18 cellular contexts compared by ENCODE assay signal in the genomic region with DNA sequence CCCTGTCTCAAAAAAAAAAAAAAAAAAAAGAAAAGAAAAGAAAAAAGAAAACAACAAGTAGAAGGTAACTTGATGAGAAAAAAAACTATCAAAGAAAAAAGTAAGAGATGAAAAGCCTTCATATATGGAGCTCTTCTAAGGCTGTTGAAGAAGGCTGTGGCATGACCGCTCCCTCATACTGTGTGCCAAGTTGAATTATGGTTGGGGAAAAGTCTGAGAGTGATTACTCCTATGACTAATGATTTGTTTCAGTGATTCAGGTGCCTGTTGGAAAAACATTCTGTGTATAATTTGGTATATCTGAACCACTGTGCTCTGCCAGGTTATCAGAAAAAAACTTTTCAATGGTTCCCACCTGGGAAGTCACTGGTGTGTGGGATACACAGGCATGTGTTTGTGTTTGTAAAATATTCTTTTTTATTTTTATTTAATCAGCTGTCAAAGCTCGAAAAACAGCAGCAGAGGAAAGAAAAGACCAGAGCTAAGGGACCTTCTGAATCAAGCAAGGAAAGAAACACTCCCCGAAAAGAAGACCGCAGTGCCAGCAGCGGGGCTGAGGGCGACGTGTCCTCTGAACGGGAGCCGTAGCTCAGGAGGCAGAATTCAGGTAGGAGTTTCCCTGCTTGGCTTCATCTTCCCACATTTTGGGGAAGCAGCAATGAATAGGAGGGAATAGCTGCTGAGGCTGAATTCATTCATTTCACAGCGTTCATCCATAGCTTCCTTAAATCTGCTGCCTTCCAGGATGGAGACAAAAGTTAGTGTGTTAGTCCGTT.
"Had no signal": no experiment of that assay in that cellular context is flagged by ENCODE, and none has a peak within 500 bp of the region (broad histone marks: within the 10 kb centered on the region; RNA-seq: fewer than 3 reads in every experiment).

No MANE protein-coding gene starts in this region.

- H3K9me3 ChIP-seq: gastroesophageal sphincter, heart left ventricle, tibial artery had no signal

- ATAC-seq: activated CD4-positive, CD25-positive, alpha-beta regulatory T cell treated with anti-CD3 and anti-CD28 coated beads, Interleukin-2, amount 50 U/mL, for 24 hours; activated CD8-positive, alpha-beta T cell treated with anti-CD3 and anti-CD28 coated beads, Interleukin-2, amount 10 ng/mL, durations not matched to agents 7 days and 5 days; gastroesophageal sphincter; heart left ventricle; left ventricle myocardium superior; stimulated activated naive CD8-positive, alpha-beta T cell treated with anti-CD3 and anti-CD28 coated beads, Interleukin-15, Interleukin-2, amounts not matched to agents 100 U/mL and 50 U/mL, for 24 hours had no signal

- H3K36me3 ChIP-seq: cardiac muscle cell had no signal

- H3K4me1 Mint-ChIP-seq: activated CD4-positive, alpha-beta T cell treated with anti-CD3 and anti-CD28 coated beads, Interleukin-2, amount 10 ng/mL, durations not matched to agents 7 days and 5 days had no signal

- H3K27ac ChIP-seq: cardiac muscle cell, gastroesophageal sphincter, heart left ventricle, tibial artery had no signal

- H3K4me3 Mint-ChIP-seq: activated CD4-positive, alpha-beta T cell treated with anti-CD3 and anti-CD28 coated beads, Interleukin-2, amount 10 ng/mL, durations not matched to agents 7 days and 5 days; activated CD8-positive, alpha-beta T cell treated with anti-CD3 and anti-CD28 coated beads, Interleukin-2, amount 10 ng/mL, durations not matched to agents 7 days and 5 days; dendritic cell treated with granulocyte-macrophage colony-stimulating factor and Interleukin-4, amounts not matched to agents 40 ng/mL and 50 ng/mL, for 4 days; memory B cell had no signal

- H3K27me3 ChIP-seq: cardiac muscle cell, gastroesophageal sphincter, heart left ventricle, tibial artery had no signal

- H3K27me3 Mint-ChIP-seq: activated CD4-positive, alpha-beta T cell treated with anti-CD3 and anti-CD28 coated beads, Interleukin-2, amount 10 ng/mL, durations not matched to agents 7 days and 5 days; dendritic cell treated with granulocyte-macrophage colony-stimulating factor and Interleukin-4, amounts not matched to agents 40 ng/mL and 50 ng/mL, for 4 days; memory B cell had no signal

- H3K27ac Mint-ChIP-seq: activated CD4-positive, alpha-beta T cell treated with anti-CD3 and anti-CD28 coated beads, Interleukin-2, amount 10 ng/mL, durations not matched to agents 7 days and 5 days; activated CD8-positive, alpha-beta T cell treated with anti-CD3 and anti-CD28 coated beads, Interleukin-2, amount 10 ng/mL, durations not matched to agents 7 days and 5 days; dendritic cell treated with granulocyte-macrophage colony-stimulating factor and Interleukin-4, amounts not matched to agents 40 ng/mL and 50 ng/mL, for 4 days; memory B cell had no signal

- H3K9me3 Mint-ChIP-seq: activated CD4-positive, alpha-beta T cell treated with anti-CD3 and anti-CD28 coated beads, Interleukin-2, amount 10 ng/mL, durations not matched to agents 7 days and 5 days; dendritic cell treated with granulocyte-macrophage colony-stimulating factor and Interleukin-4, amounts not matched to agents 40 ng/mL and 50 ng/mL, for 4 days; memory B cell had no signal

- DNase-seq: activated CD4-positive, alpha-beta T cell treated with anti-CD3 and anti-CD28 coated beads, Interleukin-2, amount 10 ng/mL, durations not matched to agents 7 days and 5 days; activated CD8-positive, alpha-beta memory T cell treated with anti-CD3 and anti-CD28 coated beads, Interleukin-2, amount 50 U/mL, for 4 hours; activated CD8-positive, alpha-beta T cell treated with anti-CD3 and anti-CD28 coated beads, Interleukin-2, amount 10 ng/mL, durations not matched to agents 7 days and 5 days; activated effector memory CD4-positive, alpha-beta T cell treated with anti-CD3 and anti-CD28 coated beads, Interleukin-2, amount 50 U/mL, for 16 hours; activated naive CD4-positive, alpha-beta T cell treated with anti-CD3 and anti-CD28 coated beads, Interleukin-2, amount 50 U/mL, for 16 hours; activated T-cell treated with anti-CD3 and anti-CD28 coated beads, Interleukin-2, amount 50 U/mL, for 48 hours; effector memory CD4-positive, alpha-beta T cell; heart left ventricle; kidney; left ventricle myocardium superior; stimulated activated naive CD8-positive, alpha-beta T cell treated with anti-CD3 and anti-CD28 coated beads, Interleukin-15, Interleukin-2, amounts not matched to agents 100 U/mL and 50 U/mL, for 24 hours; substantia nigra; tibial artery had no signal

- H3K4me3 ChIP-seq: cardiac muscle cell, gastroesophageal sphincter, heart left ventricle, tibial artery had no signal
